In the genomic region with DNA sequence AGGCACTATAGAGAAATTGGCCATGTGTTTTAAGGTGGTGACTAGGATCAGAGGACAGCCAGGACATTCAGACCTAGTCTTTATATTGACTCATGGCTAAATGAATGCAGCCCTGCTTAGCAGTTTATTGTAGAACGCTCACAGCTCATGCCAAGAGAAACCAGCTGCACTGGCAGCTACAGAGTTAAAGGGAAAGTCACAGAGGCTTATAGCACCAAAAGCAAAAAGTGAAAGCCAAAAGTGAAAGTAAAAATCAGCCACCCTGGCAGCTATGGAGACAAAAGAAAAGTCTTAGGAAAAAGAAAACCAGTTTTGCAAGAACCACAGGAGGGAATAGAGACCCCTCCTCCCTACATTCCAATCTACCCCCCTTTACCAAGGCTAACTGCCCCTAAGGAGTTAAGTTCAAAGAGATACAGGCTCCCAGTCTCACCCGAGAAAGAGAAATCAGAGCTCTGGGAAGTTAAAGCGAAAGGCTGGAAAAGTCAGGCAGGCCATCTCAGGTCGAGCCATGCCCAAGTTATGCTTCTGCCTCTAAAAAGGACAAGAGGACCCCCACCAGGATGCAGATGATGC, we compare ENCODE assay signal across 8 cellular contexts.
A peak's percentile ranks its signal among the peaks of the same experiment; 100 is the strongest.
DNase-seq lines count a peak whose midpoint lies in the region; ATAC-seq and TF ChIP-seq lines count a peak whose summit lies in the region.

No MANE protein-coding gene starts in this region.

- H3K27ac ChIP-seq in fibroblast of lung (ENCODE audit: insufficient read depth, low read length) (no peak overlapping the region), neutrophil (peak overlapping the region; percentile 83)

- peak overlapping the region; percentile 80 for H3K4me2 ChIP-seq in fibroblast of lung (ENCODE audit: extremely low read depth, insufficient read depth, low read length)

- DNase-seq in activated T-cell treated with anti-CD3 and anti-CD28 coated beads, Interleukin-2, amount 50 U/mL, for 24 hours, result no peak
- no peak for DNase-seq in activated T-cell treated with anti-CD3 and anti-CD28 coated beads, Interleukin-2, amount 50 U/mL, for 1 hour
- DNase-seq in SW480 (ENCODE audit: low spot score), result peak; percentile 8
- peak; percentile 48 to 66 for DNase-seq in fibroblast of lung (ENCODE audit: low read depth in 2 of 2)
- DNase-seq in Ammon's horn (ENCODE audit: low spot score), result no peak

- peak overlapping the region; percentile 82 for H3K4me3 Mint-ChIP-seq in activated T-cell treated with anti-CD3 and anti-CD28 coated beads, Interleukin-2, amount 50 U/mL, for 24 hours

- H3K4me1 Mint-ChIP-seq in activated T-cell treated with anti-CD3 and anti-CD28 coated beads, Interleukin-2, amount 50 U/mL, for 24 hours (ENCODE audit: low read depth), result peaks cover 23% of the 10 kb centered on the region

- no peak overlapping the region for H3K9ac ChIP-seq in fibroblast of lung (ENCODE audit: insufficient read depth, low read length)

- ATAC-seq in HG02798 (IDR thresholded peaks at IDR 0.05; ENCODE audit: poor library complexity, unreplicated experiment) (no peak), HG03354 (IDR thresholded peaks at IDR 0.05; ENCODE audit: poor library complexity, severe bottlenecking, unreplicated experiment) (no peak)

- H3K27me3 Mint-ChIP-seq in activated T-cell treated with anti-CD3 and anti-CD28 coated beads, Interleukin-2, amount 50 U/mL, for 24 hours, result no peaks in the 10 kb centered on the region

- H4K20me1 ChIP-seq in fibroblast of lung (ENCODE audit: control insufficient read depth, extremely low read depth, insufficient read depth, low read length), result no peaks in the 10 kb centered on the region

- H3K4me3 ChIP-seq in fibroblast of lung (replicated peaks in 1 of 4; ENCODE audit: control extremely low read depth in 1 of 4, insufficient read depth in 1 of 4, low read depth in 3 of 4, low read length in 4 of 4), result peak overlapping the region; percentile 28 to 64 (median 52)
- peak overlapping the region; percentile 59 to 60 for H3K4me3 ChIP-seq in neutrophil (ENCODE audit: low read depth in 1 of 2, low read length in 1 of 2)

- peak overlapping the region; percentile 85 for H3K27ac Mint-ChIP-seq in activated T-cell treated with anti-CD3 and anti-CD28 coated beads, Interleukin-2, amount 50 U/mL, for 24 hours

- no peak for TF ChIP-seq CTCF in fibroblast of lung (conservative IDR thresholded peaks at IDR 0.05 in 1 of 2, IDR thresholded peaks at IDR 0.05 in 1 of 2; ENCODE audit: low read depth in 1 of 2, low read length in 2 of 2)
- no peak for TF ChIP-seq CTCF in neutrophil (IDR thresholded peaks at IDR 0.05)

- H2AFZ ChIP-seq in fibroblast of lung (ENCODE audit: low read length), result peak overlapping the region; percentile 89

- H3K9me3 ChIP-seq in fibroblast of lung (ENCODE audit: control insufficient read depth, insufficient read depth, low read depth, low read length), result no peaks in the 10 kb centered on the region
- H3K9me3 ChIP-seq in neutrophil, result no peaks in the 10 kb centered on the region

- no peaks in the 10 kb centered on the region for H3K27me3 ChIP-seq in fibroblast of lung (ENCODE audit: control insufficient read depth, insufficient read depth, low read length)
- no peaks in the 10 kb centered on the region for H3K27me3 ChIP-seq in neutrophil

- peaks cover 6% of the 10 kb centered on the region for H3K36me3 Mint-ChIP-seq in activated T-cell treated with anti-CD3 and anti-CD28 coated beads, Interleukin-2, amount 50 U/mL, for 24 hours (ENCODE audit: low read depth)

- H3K4me1 ChIP-seq in fibroblast of lung (ENCODE audit: control insufficient read depth, extremely low read depth, insufficient read depth, low read length) (no peaks in the 10 kb centered on the region), neutrophil (ENCODE audit: control insufficient read depth in 1 of 2, insufficient read depth in 1 of 2, low read depth in 1 of 2, low read length in 1 of 2) (peaks cover 20 to 24% of the 10 kb centered on the region in 2 experiments)

- H3K79me2 ChIP-seq in fibroblast of lung (ENCODE audit: control insufficient read depth, insufficient read depth, low read length), result no peaks in the 10 kb centered on the region

- no peaks in the 10 kb centered on the region for H3K36me3 ChIP-seq in fibroblast of lung (ENCODE audit: control insufficient read depth, insufficient read depth, low read length)
- no peaks in the 10 kb centered on the region for H3K36me3 ChIP-seq in neutrophil

- no peaks in the 10 kb centered on the region for H3K9me3 Mint-ChIP-seq in activated T-cell treated with anti-CD3 and anti-CD28 coated beads, Interleukin-2, amount 50 U/mL, for 24 hours

Comparison
In these comparisons a context has a peak if more than half of its experiments do, and no peak if none do; other contexts are left out.
1. DNase-seq: peak in SW480 (single experiment) and fibroblast of lung (2 of 2); none in activated T-cell treated with anti-CD3 and anti-CD28 coated beads, Interleukin-2, amount 50 U/mL, for 24 hours (single experiment), activated T-cell treated with anti-CD3 and anti-CD28 coated beads, Interleukin-2, amount 50 U/mL, for 1 hour (single experiment) and Ammon's horn (single experiment).